Comparison of ENCODE assay signal across 1 cellular context in genomic region chr3:170703121-170703588, GRCh38.
TF ChIP-seq lines count a peak whose summit lies in the region.

No MANE protein-coding gene starts in this region.

TF ChIP-seq in K562, 482 proteins besides CTCF, POLR2A, EP300 and RAD21 (continued from another document and continues in another):
- TF ChIP-seq, protein P1, sequence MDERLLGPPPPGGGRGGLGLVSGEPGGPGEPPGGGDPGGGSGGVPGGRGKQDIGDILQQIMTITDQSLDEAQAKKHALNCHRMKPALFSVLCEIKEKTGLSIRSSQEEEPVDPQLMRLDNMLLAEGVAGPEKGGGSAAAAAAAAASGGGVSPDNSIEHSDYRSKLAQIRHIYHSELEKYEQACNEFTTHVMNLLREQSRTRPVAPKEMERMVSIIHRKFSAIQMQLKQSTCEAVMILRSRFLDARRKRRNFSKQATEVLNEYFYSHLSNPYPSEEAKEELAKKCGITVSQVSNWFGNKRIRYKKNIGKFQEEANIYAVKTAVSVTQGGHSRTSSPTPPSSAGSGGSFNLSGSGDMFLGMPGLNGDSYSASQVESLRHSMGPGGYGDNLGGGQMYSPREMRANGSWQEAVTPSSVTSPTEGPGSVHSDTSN (CRISPR knock-in tag; IDR thresholded peaks at IDR 0.05; ENCODE audit: low read depth), result no peak
- TF ChIP-seq, protein P1 (tag; conservative IDR thresholded peaks at IDR 0.05; ENCODE audit: low read depth), result no peak
- TF ChIP-seq ESRRB (CRISPR knock-in tag; IDR thresholded peaks at IDR 0.05; ENCODE audit: borderline replicate concordance) (no peak), CEBPB (tag; IDR thresholded peaks at IDR 0.05) (no peak), ZBTB1 (CRISPR knock-in tag; IDR thresholded peaks at IDR 0.05; ENCODE audit: borderline replicate concordance, low read depth) (no peak), PCBP2 (IDR thresholded peaks at IDR 0.05; ENCODE audit: low read depth, low read length, poor library complexity, severe bottlenecking) (no peak), STAG1 (CRISPR knock-in tag; IDR thresholded peaks at IDR 0.05; ENCODE audit: borderline replicate concordance) (no peak), ZNF311 (CRISPR knock-in tag; IDR thresholded peaks at IDR 0.05) (0 out of 2 replicates have a peak, but pooled peaks have one; percentile 57), POLR2B (IDR thresholded peaks at IDR 0.05; ENCODE audit: low read depth, partially characterized antibody) (no peak), FUS (optimal IDR thresholded peaks at IDR 0.05; ENCODE audit: low read depth, low read length) (no peak), FOSL1 (tag; conservative IDR thresholded peaks at IDR 0.05) (peak; percentile 97), TAF9B (IDR thresholded peaks at IDR 0.05; ENCODE audit: partially characterized antibody) (no peak), ZNF639 (CRISPR knock-in tag; conservative IDR thresholded peaks at IDR 0.05 in 1 of 2, IDR thresholded peaks at IDR 0.05 in 1 of 2) (peak in 1 of 2 experiments; percentile 57; a peak in 1 of 4 replicates), POLR2AphosphoS5 (IDR thresholded peaks at IDR 0.05; ENCODE audit: control insufficient read depth, insufficient read depth, low read depth, low read length) (peak; percentile 94), STAT6 (CRISPR knock-in tag; IDR thresholded peaks at IDR 0.05) (no peak), DNMT1 (IDR thresholded peaks at IDR 0.05) (no peak), ZNF174 (CRISPR knock-in tag; IDR thresholded peaks at IDR 0.05) (no peak), ZNF3 (CRISPR knock-in tag; IDR thresholded peaks at IDR 0.05) (no peak), HNRNPUL1 (IDR thresholded peaks at IDR 0.05; ENCODE audit: low read length) (no peak), NKRF (IDR thresholded peaks at IDR 0.05; ENCODE audit: borderline replicate concordance) (no peak), SMC3 (conservative IDR thresholded peaks at IDR 0.05; ENCODE audit: insufficient read depth, low read depth, low read length) (no peak), CUX1 (CRISPR knock-in tag; IDR thresholded peaks at IDR 0.05) (0 out of 2 replicates have a peak, but pooled peaks have one; percentile 31), ZNF77 (CRISPR knock-in tag; IDR thresholded peaks at IDR 0.05) (no peak), ZNF282 (CRISPR knock-in tag; IDR thresholded peaks at IDR 0.05) (no peak), CEBPG (CRISPR knock-in tag; IDR thresholded peaks at IDR 0.05) (no peak), CEBPG (tag; conservative IDR thresholded peaks at IDR 0.05 in 1 of 2, IDR thresholded peaks at IDR 0.05 in 1 of 2) (no peak), SIN3A (IDR thresholded peaks at IDR 0.05; ENCODE audit: borderline replicate concordance in 2 of 2, control insufficient read depth in 1 of 2, low read depth in 2 of 2, low read length in 2 of 2) (no peak), BRD9 (IDR thresholded peaks at IDR 0.05; ENCODE audit: low read depth, partially characterized antibody) (no peak), MAZ (CRISPR knock-in tag; conservative IDR thresholded peaks at IDR 0.05 in 1 of 2, IDR thresholded peaks at IDR 0.05 in 1 of 2) (0 out of 4 replicates have a peak, but pooled peaks have one; percentile 14 to 33), CHD1 (IDR thresholded peaks at IDR 0.05; ENCODE audit: low read length) (no peak), ZC3H4 (CRISPR knock-in tag; IDR thresholded peaks at IDR 0.05; ENCODE audit: borderline replicate concordance) (no peak)
- TF ChIP-seq, protein P2, sequence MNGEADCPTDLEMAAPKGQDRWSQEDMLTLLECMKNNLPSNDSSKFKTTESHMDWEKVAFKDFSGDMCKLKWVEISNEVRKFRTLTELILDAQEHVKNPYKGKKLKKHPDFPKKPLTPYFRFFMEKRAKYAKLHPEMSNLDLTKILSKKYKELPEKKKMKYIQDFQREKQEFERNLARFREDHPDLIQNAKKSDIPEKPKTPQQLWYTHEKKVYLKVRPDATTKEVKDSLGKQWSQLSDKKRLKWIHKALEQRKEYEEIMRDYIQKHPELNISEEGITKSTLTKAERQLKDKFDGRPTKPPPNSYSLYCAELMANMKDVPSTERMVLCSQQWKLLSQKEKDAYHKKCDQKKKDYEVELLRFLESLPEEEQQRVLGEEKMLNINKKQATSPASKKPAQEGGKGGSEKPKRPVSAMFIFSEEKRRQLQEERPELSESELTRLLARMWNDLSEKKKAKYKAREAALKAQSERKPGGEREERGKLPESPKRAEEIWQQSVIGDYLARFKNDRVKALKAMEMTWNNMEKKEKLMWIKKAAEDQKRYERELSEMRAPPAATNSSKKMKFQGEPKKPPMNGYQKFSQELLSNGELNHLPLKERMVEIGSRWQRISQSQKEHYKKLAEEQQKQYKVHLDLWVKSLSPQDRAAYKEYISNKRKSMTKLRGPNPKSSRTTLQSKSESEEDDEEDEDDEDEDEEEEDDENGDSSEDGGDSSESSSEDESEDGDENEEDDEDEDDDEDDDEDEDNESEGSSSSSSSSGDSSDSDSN (IDR thresholded peaks at IDR 0.05; ENCODE audit: borderline replicate concordance in 1 of 2, low read depth in 2 of 2, low read length in 2 of 2), result 0 out of 4 replicates have a peak, but pooled peaks of 1 of the 2 experiments have one; percentile 62
- TF ChIP-seq, protein P3, sequence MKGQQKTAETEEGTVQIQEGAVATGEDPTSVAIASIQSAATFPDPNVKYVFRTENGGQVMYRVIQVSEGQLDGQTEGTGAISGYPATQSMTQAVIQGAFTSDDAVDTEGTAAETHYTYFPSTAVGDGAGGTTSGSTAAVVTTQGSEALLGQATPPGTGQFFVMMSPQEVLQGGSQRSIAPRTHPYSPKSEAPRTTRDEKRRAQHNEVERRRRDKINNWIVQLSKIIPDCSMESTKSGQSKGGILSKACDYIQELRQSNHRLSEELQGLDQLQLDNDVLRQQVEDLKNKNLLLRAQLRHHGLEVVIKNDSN (CRISPR knock-in tag; IDR thresholded peaks at IDR 0.05), result no peak
- TF ChIP-seq, protein P4, sequence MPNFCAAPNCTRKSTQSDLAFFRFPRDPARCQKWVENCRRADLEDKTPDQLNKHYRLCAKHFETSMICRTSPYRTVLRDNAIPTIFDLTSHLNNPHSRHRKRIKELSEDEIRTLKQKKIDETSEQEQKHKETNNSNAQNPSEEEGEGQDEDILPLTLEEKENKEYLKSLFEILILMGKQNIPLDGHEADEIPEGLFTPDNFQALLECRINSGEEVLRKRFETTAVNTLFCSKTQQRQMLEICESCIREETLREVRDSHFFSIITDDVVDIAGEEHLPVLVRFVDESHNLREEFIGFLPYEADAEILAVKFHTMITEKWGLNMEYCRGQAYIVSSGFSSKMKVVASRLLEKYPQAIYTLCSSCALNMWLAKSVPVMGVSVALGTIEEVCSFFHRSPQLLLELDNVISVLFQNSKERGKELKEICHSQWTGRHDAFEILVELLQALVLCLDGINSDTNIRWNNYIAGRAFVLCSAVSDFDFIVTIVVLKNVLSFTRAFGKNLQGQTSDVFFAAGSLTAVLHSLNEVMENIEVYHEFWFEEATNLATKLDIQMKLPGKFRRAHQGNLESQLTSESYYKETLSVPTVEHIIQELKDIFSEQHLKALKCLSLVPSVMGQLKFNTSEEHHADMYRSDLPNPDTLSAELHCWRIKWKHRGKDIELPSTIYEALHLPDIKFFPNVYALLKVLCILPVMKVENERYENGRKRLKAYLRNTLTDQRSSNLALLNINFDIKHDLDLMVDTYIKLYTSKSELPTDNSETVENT (CRISPR knock-in tag; IDR thresholded peaks at IDR 0.05), result no peak
